In genomic region chr5:159100022-159100927, GRCh38 we compare ENCODE assay signal across 8 cellular contexts. TPM values are rescaled to one million over a fixed set of nuclear protein-coding genes. Genes with fewer than 3 reads are reported as not detected.
A peak's percentile ranks its signal among the peaks of the same experiment; 100 is the strongest.
DNase-seq lines count a peak whose midpoint lies in the region; ATAC-seq and TF ChIP-seq lines count a peak whose summit lies in the region.

No MANE protein-coding gene starts in this region.

- no peak overlapping the region for H3K27ac ChIP-seq in CD8-positive, alpha-beta T cell (ENCODE audit: low read depth, low read length)
- H3K27ac ChIP-seq in OCI-LY1 (ENCODE audit: low read depth, low read length, poor library complexity, severe bottlenecking): peak overlapping the region; percentile 95

- H3K79me2 ChIP-seq in OCI-LY1 (ENCODE audit: insufficient read depth, low read length): peaks cover 36% of the 10 kb centered on the region

- peak overlapping the region; percentile 88 for H3K4me3 Mint-ChIP-seq in CD8-positive, alpha-beta T cell
- H3K4me3 Mint-ChIP-seq in activated T-helper 2 cell treated with anti-CD3 and anti-CD28 coated beads, Interferon-gamma antibody, Interleukin-2, Interleukin-4, amounts not matched to agents 10 μg/mL and 5 μg/mL and 100 μg/mL, durations not matched to agents 14 hours and 24 hours and 36 hours (ENCODE audit: low read depth): peak overlapping the region; percentile 78
- H3K4me3 Mint-ChIP-seq in neural crest cell: peak overlapping the region; percentile 95
- H3K4me3 Mint-ChIP-seq in stimulated activated naive CD8-positive, alpha-beta T cell treated with anti-CD3 and anti-CD28 coated beads, Interleukin-15, Interleukin-2, amounts not matched to agents 100 ng/mL and 50 ng/mL, for 24 hours: peak overlapping the region; percentile 87

- peak overlapping the region; percentile 99 for H3K9ac ChIP-seq in OCI-LY1 (ENCODE audit: low read length)

- peak overlapping the region; percentile 60 for H3K27ac Mint-ChIP-seq in CD8-positive, alpha-beta T cell
- no peak overlapping the region for H3K27ac Mint-ChIP-seq in activated T-helper 2 cell treated with anti-CD3 and anti-CD28 coated beads, Interferon-gamma antibody, Interleukin-2, Interleukin-4, amounts not matched to agents 10 μg/mL and 5 μg/mL and 100 μg/mL, durations not matched to agents 14 hours and 24 hours and 36 hours
- H3K27ac Mint-ChIP-seq in neural crest cell (ENCODE audit: unreplicated experiment): peak overlapping the region; percentile 89
- peak overlapping the region; percentile 79 for H3K27ac Mint-ChIP-seq in stimulated activated naive CD8-positive, alpha-beta T cell treated with anti-CD3 and anti-CD28 coated beads, Interleukin-15, Interleukin-2, amounts not matched to agents 100 ng/mL and 50 ng/mL, for 24 hours

- H3K36me3 Mint-ChIP-seq in CD8-positive, alpha-beta T cell: no peaks in the 10 kb centered on the region
- peaks cover 4% of the 10 kb centered on the region for H3K36me3 Mint-ChIP-seq in activated T-helper 2 cell treated with anti-CD3 and anti-CD28 coated beads, Interferon-gamma antibody, Interleukin-2, Interleukin-4, amounts not matched to agents 10 μg/mL and 5 μg/mL and 100 μg/mL, durations not matched to agents 14 hours and 24 hours and 36 hours (ENCODE audit: low read depth)
- no peaks in the 10 kb centered on the region for H3K36me3 Mint-ChIP-seq in neural crest cell (ENCODE audit: low read depth)
- H3K36me3 Mint-ChIP-seq in stimulated activated naive CD8-positive, alpha-beta T cell treated with anti-CD3 and anti-CD28 coated beads, Interleukin-15, Interleukin-2, amounts not matched to agents 100 ng/mL and 50 ng/mL, for 24 hours (ENCODE audit: low read depth): no peaks in the 10 kb centered on the region

- no peaks in the 10 kb centered on the region for H3K9me2 ChIP-seq in OCI-LY1 (ENCODE audit: low read depth, low read length)

- peak; percentile 52 to 83 (median 76) for DNase-seq in CD8-positive, alpha-beta T cell
- DNase-seq in HPDE6-E6E7 (ENCODE audit: extremely low spot score) (peak; percentile 71), fibroblast of the conjunctiva (ENCODE audit: low read depth) (peak; percentile 97), neural crest cell (ENCODE audit: low read depth, low spot score) (peak; percentile 90)
- DNase-seq in activated T-helper 2 cell treated with anti-CD3 and anti-CD28 coated beads, Interferon-gamma antibody, Interleukin-2, Interleukin-4, amounts not matched to agents 10 μg/mL and 5 μg/mL and 100 μg/mL, durations not matched to agents 14 hours and 24 hours and 36 hours (ENCODE audit: low spot score): peak; percentile 81

- no peak overlapping the region for H2AFZ ChIP-seq in OCI-LY1 (ENCODE audit: low read length)

- TF ChIP-seq CTCF in CD8-positive, alpha-beta T cell (IDR thresholded peaks at IDR 0.05): no peak
- TF ChIP-seq CTCF in OCI-LY1 (IDR thresholded peaks at IDR 0.05; ENCODE audit: low read length) (no peak), neural crest cell (conservative IDR thresholded peaks at IDR 0.05) (no peak)

- peaks cover 46% of the 10 kb centered on the region for H3K27me3 Mint-ChIP-seq in CD8-positive, alpha-beta T cell (ENCODE audit: low read depth)
- H3K27me3 Mint-ChIP-seq in activated T-helper 2 cell treated with anti-CD3 and anti-CD28 coated beads, Interferon-gamma antibody, Interleukin-2, Interleukin-4, amounts not matched to agents 10 μg/mL and 5 μg/mL and 100 μg/mL, durations not matched to agents 14 hours and 24 hours and 36 hours (ENCODE audit: low read depth): peaks cover 90% of the 10 kb centered on the region
- peaks cover 99% of the 10 kb centered on the region for H3K27me3 Mint-ChIP-seq in neural crest cell (ENCODE audit: low read depth)
- H3K27me3 Mint-ChIP-seq in stimulated activated naive CD8-positive, alpha-beta T cell treated with anti-CD3 and anti-CD28 coated beads, Interleukin-15, Interleukin-2, amounts not matched to agents 100 ng/mL and 50 ng/mL, for 24 hours: peaks cover 89% of the 10 kb centered on the region

- no peaks in the 10 kb centered on the region for H3K9me3 Mint-ChIP-seq in CD8-positive, alpha-beta T cell
- no peaks in the 10 kb centered on the region for H3K9me3 Mint-ChIP-seq in activated T-helper 2 cell treated with anti-CD3 and anti-CD28 coated beads, Interferon-gamma antibody, Interleukin-2, Interleukin-4, amounts not matched to agents 10 μg/mL and 5 μg/mL and 100 μg/mL, durations not matched to agents 14 hours and 24 hours and 36 hours
- no peaks in the 10 kb centered on the region for H3K9me3 Mint-ChIP-seq in neural crest cell
- no peaks in the 10 kb centered on the region for H3K9me3 Mint-ChIP-seq in stimulated activated naive CD8-positive, alpha-beta T cell treated with anti-CD3 and anti-CD28 coated beads, Interleukin-15, Interleukin-2, amounts not matched to agents 100 ng/mL and 50 ng/mL, for 24 hours

- peaks cover 42% of the 10 kb centered on the region for H3K4me1 Mint-ChIP-seq in CD8-positive, alpha-beta T cell (ENCODE audit: low read depth)
- peaks cover 26% of the 10 kb centered on the region for H3K4me1 Mint-ChIP-seq in activated T-helper 2 cell treated with anti-CD3 and anti-CD28 coated beads, Interferon-gamma antibody, Interleukin-2, Interleukin-4, amounts not matched to agents 10 μg/mL and 5 μg/mL and 100 μg/mL, durations not matched to agents 14 hours and 24 hours and 36 hours (ENCODE audit: low read depth)
- H3K4me1 Mint-ChIP-seq in neural crest cell: peaks cover 74% of the 10 kb centered on the region
- peaks cover 50% of the 10 kb centered on the region for H3K4me1 Mint-ChIP-seq in stimulated activated naive CD8-positive, alpha-beta T cell treated with anti-CD3 and anti-CD28 coated beads, Interleukin-15, Interleukin-2, amounts not matched to agents 100 ng/mL and 50 ng/mL, for 24 hours (ENCODE audit: low read depth)

- H3F3A ChIP-seq in OCI-LY1 (ENCODE audit: insufficient read depth, low read length): peaks cover 24% of the 10 kb centered on the region

- H4K20me1 ChIP-seq in OCI-LY1 (ENCODE audit: insufficient read depth, low read length): no peaks in the 10 kb centered on the region

- POLR2A ChIA-PET in CD8-positive, alpha-beta T cell (lab: Charles Lee): interaction anchor here (1.0 to 1.5 kb wide), 2 partner anchors 12 to 294 kb away, joined by 3 read pairs; no protein-coding TSS in a partner anchor

- CTCF ChIA-PET in CD8-positive, alpha-beta T cell (lab: Charles Lee): interaction anchor here (1.2 to 13.9 kb wide), 4 partner anchors 401 to 1025 kb away, joined by 3 to 305 read pairs (median 4); no protein-coding TSS in a partner anchor

- H3K36me3 ChIP-seq in CD8-positive, alpha-beta T cell (ENCODE audit: insufficient read depth, low read length): no peaks in the 10 kb centered on the region
- H3K36me3 ChIP-seq in OCI-LY1 (ENCODE audit: insufficient read depth, low read length): peaks cover 11% of the 10 kb centered on the region; the same call in 1 of the 2 replicates

- no peaks in the 10 kb centered on the region for H3K9me3 ChIP-seq in CD8-positive, alpha-beta T cell (ENCODE audit: low read length)
- no peaks in the 10 kb centered on the region for H3K9me3 ChIP-seq in OCI-LY1 (ENCODE audit: low read length)

- peaks cover 26% of the 10 kb centered on the region for H3K4me1 ChIP-seq in CD8-positive, alpha-beta T cell (ENCODE audit: insufficient read depth, low read length)
- H3K4me1 ChIP-seq in OCI-LY1 (ENCODE audit: insufficient read depth, low read length, severe bottlenecking): peaks cover 64% of the 10 kb centered on the region

- H3K4me3 ChIP-seq in CD8-positive, alpha-beta T cell (ENCODE audit: low read depth, low read length): peak overlapping the region; percentile 71
- H3K4me3 ChIP-seq in OCI-LY1 (ENCODE audit: low read depth, low read length, poor library complexity, severe bottlenecking): peak overlapping the region; percentile 96

- peak overlapping the region; percentile 84 for H3K4me2 ChIP-seq in OCI-LY1 (ENCODE audit: low read length)

- intact Hi-C loops in CD8-positive, alpha-beta T cell (cut with DNase I, micrococcal nuclease): loop anchor here (2.0 to 10.0 kb wide), 4 partner anchors 109 to 1355 kb away; partner anchors contain the start of genes LSM11 (in 1 of the 2) and RNF145 (in 1 of the 2)
- intact Hi-C loops in activated T-helper 2 cell treated with anti-CD3 and anti-CD28 coated beads, Interferon-gamma antibody, Interleukin-2, Interleukin-4, amounts not matched to agents 10 μg/mL and 5 μg/mL and 100 μg/mL, durations not matched to agents 14 hours and 24 hours and 36 hours (cut with micrococcal nuclease): loop anchor here (10.0 kb wide), 1 partner anchor 1025 kb away; no protein-coding TSS in a partner anchor

- peak; percentile 87 for ATAC-seq in CD8-positive, alpha-beta T cell
- peak; percentile 58 for ATAC-seq in GM19467 (IDR thresholded peaks at IDR 0.05; ENCODE audit: unreplicated experiment)

- peaks cover 15% of the 10 kb centered on the region for H3K27me3 ChIP-seq in CD8-positive, alpha-beta T cell (ENCODE audit: insufficient read depth, low read length)
- H3K27me3 ChIP-seq in OCI-LY1 (ENCODE audit: insufficient read depth, low read length): no peaks in the 10 kb centered on the region

RNA-seq across cellular contexts. Expression of gene EBF1, which starts 0.6 kb away (rescaled TPM):
- total RNA-seq in CD8-positive, alpha-beta T cell: 1 to 10 TPM in 1 of 2 experiments, under 1 TPM in 1; 0.67 to 1.3 TPM
- total RNA-seq in activated T-helper 2 cell treated with anti-CD3 and anti-CD28 coated beads, Interferon-gamma antibody, Interleukin-2, Interleukin-4, amounts not matched to agents 10 μg/mL and 5 μg/mL and 100 μg/mL, durations not matched to agents 14 hours and 24 hours and 36 hours: 0.16 TPM in 1 of 2 replicates, not detected in the other
- 12.6 and 14.8 TPM in 2 replicates for total RNA-seq in neural crest cell
